Comparison of ENCODE assay signal across 1 cellular context in genomic region chr20:61620174-61620573, GRCh38.
TF ChIP-seq lines count a peak whose summit lies in the region.

No MANE protein-coding gene starts in this region.

TF ChIP-seq in HepG2, 621 proteins besides CTCF, POLR2A, EP300 and RAD21:
- TF ChIP-seq ZNF318 (CRISPR knock-in tag; IDR thresholded peaks at IDR 0.05), result no peak
- TF ChIP-seq ZFP1 (CRISPR knock-in tag; IDR thresholded peaks at IDR 0.05), result no peak
- TF ChIP-seq TRIM22 (IDR thresholded peaks at IDR 0.05), result peak; percentile 90
- no peak for TF ChIP-seq GATAD1 (CRISPR knock-in tag; IDR thresholded peaks at IDR 0.05)
- TF ChIP-seq ZNF296 (CRISPR knock-in tag; conservative IDR thresholded peaks at IDR 0.05), result no peak
- TF ChIP-seq ZNF776 (CRISPR knock-in tag; IDR thresholded peaks at IDR 0.05), result no peak
- no peak for TF ChIP-seq HDAC6 (IDR thresholded peaks at IDR 0.05; ENCODE audit: low read depth, low read length)
- 0 out of 2 replicates have a peak, but pooled peaks have one; percentile 74 for TF ChIP-seq NBN (conservative IDR thresholded peaks at IDR 0.05)
- no peak for TF ChIP-seq CHD2 (IDR thresholded peaks at IDR 0.05; ENCODE audit: low read depth, low read length)
- TF ChIP-seq ZFYVE20 (CRISPR knock-in tag; IDR thresholded peaks at IDR 0.05; ENCODE audit: borderline replicate concordance, low read depth), result no peak
- no peak for TF ChIP-seq ZNF878 (CRISPR knock-in tag; IDR thresholded peaks at IDR 0.05)
